ENCODE assay signal across 32 cellular contexts in genomic region chr10:52927678-52928077, GRCh38.
"Had no signal": no experiment of that assay in that cellular context is flagged by ENCODE, and none has a peak within 500 bp of the region (broad histone marks: within the 10 kb centered on the region; RNA-seq: fewer than 3 reads in every experiment).

No MANE protein-coding gene starts in this region.

- H3K9me3 Mint-ChIP-seq: activated B cell treated with CpG ODN at 0.5 μM for 24 hours; activated CD8-positive, alpha-beta T cell treated with anti-CD3 and anti-CD28 coated beads for 36 hours; T-helper 2 cell treated with Interferon-gamma antibody and Interleukin-4, amounts not matched to agents 5 μg/mL and 100 μg/mL, for 36 hours had no signal

- H3K27ac Mint-ChIP-seq: activated B cell treated with CpG ODN at 0.5 μM for 24 hours; activated CD8-positive, alpha-beta T cell treated with anti-CD3 and anti-CD28 coated beads for 36 hours; activated naive CD8-positive, alpha-beta T cell; activated T-helper 17 cell treated with anti-CD3 and anti-CD28 coated beads, Interleukin-2, amount 50 U/mL, for 72 hours; T-helper 17 cell; T-helper 2 cell treated with Interferon-gamma antibody and Interleukin-4, amounts not matched to agents 5 μg/mL and 100 μg/mL, for 36 hours had no signal

- H3K4me3 Mint-ChIP-seq: activated B cell treated with CpG ODN at 0.5 μM for 24 hours; activated CD8-positive, alpha-beta T cell treated with anti-CD3 and anti-CD28 coated beads for 36 hours; activated naive CD8-positive, alpha-beta T cell; activated T-cell treated with anti-CD3 and anti-CD28 coated beads, Interleukin-2, amount 50 U/mL, for 4 hours; activated T-helper 17 cell treated with anti-CD3 and anti-CD28 coated beads, Interleukin-2, amount 50 U/mL, for 72 hours; T-helper 17 cell; T-helper 2 cell treated with Interferon-gamma antibody and Interleukin-4, amounts not matched to agents 5 μg/mL and 100 μg/mL, for 36 hours had no signal

- H3K36me3 ChIP-seq: brain microvascular endothelial cell, colonic mucosa, esophagus squamous epithelium, WERI-Rb-1 had no signal

- H3K27ac ChIP-seq: brain microvascular endothelial cell, colonic mucosa, epithelial cell of prostate, esophagus squamous epithelium, WERI-Rb-1 had no signal

- H3K36me3 Mint-ChIP-seq: activated naive CD8-positive, alpha-beta T cell had no signal

- H3K4me1 Mint-ChIP-seq: activated B cell treated with CpG ODN at 0.5 μM for 24 hours; activated T-helper 17 cell treated with anti-CD3 and anti-CD28 coated beads, Interleukin-2, amount 50 U/mL, for 72 hours; T-helper 17 cell had no signal

- H3K27me3 ChIP-seq: brain microvascular endothelial cell, colonic mucosa, esophagus squamous epithelium had no signal

- H3K4me1 ChIP-seq: colonic mucosa, esophagus squamous epithelium had no signal

- ATAC-seq: activated CD4-positive, CD25-positive, alpha-beta regulatory T cell treated with anti-CD3 and anti-CD28 coated beads, Interleukin-2, amount 50 U/mL, for 24 hours; activated CD8-positive, alpha-beta T cell treated with anti-CD3 and anti-CD28 coated beads for 36 hours; activated T-cell treated with anti-CD3 and anti-CD28 coated beads, Interleukin-2, amount 50 U/mL, for 4 hours; activated T-helper 17 cell treated with anti-CD3 and anti-CD28 coated beads, Interleukin-2, amount 50 U/mL, for 72 hours; T-helper 17 cell had no signal

- H3K4me3 ChIP-seq: colonic mucosa, esophagus squamous epithelium had no signal

- H3K27me3 Mint-ChIP-seq: activated B cell treated with CpG ODN at 0.5 μM for 24 hours; activated CD8-positive, alpha-beta T cell treated with anti-CD3 and anti-CD28 coated beads for 36 hours; activated naive CD8-positive, alpha-beta T cell; activated T-helper 17 cell treated with anti-CD3 and anti-CD28 coated beads, Interleukin-2, amount 50 U/mL, for 72 hours; T-helper 17 cell had no signal

- H3K9me3 ChIP-seq: colonic mucosa, esophagus squamous epithelium had no signal

- DNase-seq: activated B cell treated with CpG ODN at 0.5 μM for 24 hours; activated CD4-positive, alpha-beta T cell treated with anti-CD3 and anti-CD28 coated beads for 48 hours; activated CD4-positive, alpha-beta T cell treated with anti-CD3 and anti-CD28 coated beads, Interleukin-2, amount 50 U/mL, for 1 hour; activated CD4-positive, alpha-beta T cell treated with anti-CD3 and anti-CD28 coated beads, Interleukin-2, amount 50 U/mL, for 48 hours; activated CD8-positive, alpha-beta memory T cell treated with anti-CD3 and anti-CD28 coated beads for 24 hours; activated CD8-positive, alpha-beta T cell treated with anti-CD3 and anti-CD28 coated beads for 36 hours; activated effector memory CD4-positive, alpha-beta T cell treated with Interleukin-2 at 50 U/mL for 16 hours; activated gamma-delta T cell treated with Interleukin-2 at 50 U/mL for 16 hours; activated naive CD4-positive, alpha-beta T cell treated with anti-CD3 and anti-CD28 coated beads, Interleukin-2, amount 50 U/mL, for 16 hours; activated naive CD4-positive, alpha-beta T cell treated with Interleukin-2 at 50 U/mL for 16 hours; activated T-cell treated with anti-CD3 and anti-CD28 coated beads, Interleukin-2, amount 50 U/mL, for 4 hours; amniotic stem cell; anterior cingulate cortex; brain microvascular endothelial cell; caudate nucleus; cerebellar nuclear complex; colonic mucosa; effector CD8-positive, alpha-beta T cell; esophagus squamous epithelium; head of caudate nucleus; T-helper 17 cell; T1000; WERI-Rb-1 had no signal

- FAIRE-seq: astrocyte, endometrium, endothelial cell of umbilical vein, frontal cortex had no signal
